ENCODE assay signal across 11 cellular contexts in the genomic region with DNA sequence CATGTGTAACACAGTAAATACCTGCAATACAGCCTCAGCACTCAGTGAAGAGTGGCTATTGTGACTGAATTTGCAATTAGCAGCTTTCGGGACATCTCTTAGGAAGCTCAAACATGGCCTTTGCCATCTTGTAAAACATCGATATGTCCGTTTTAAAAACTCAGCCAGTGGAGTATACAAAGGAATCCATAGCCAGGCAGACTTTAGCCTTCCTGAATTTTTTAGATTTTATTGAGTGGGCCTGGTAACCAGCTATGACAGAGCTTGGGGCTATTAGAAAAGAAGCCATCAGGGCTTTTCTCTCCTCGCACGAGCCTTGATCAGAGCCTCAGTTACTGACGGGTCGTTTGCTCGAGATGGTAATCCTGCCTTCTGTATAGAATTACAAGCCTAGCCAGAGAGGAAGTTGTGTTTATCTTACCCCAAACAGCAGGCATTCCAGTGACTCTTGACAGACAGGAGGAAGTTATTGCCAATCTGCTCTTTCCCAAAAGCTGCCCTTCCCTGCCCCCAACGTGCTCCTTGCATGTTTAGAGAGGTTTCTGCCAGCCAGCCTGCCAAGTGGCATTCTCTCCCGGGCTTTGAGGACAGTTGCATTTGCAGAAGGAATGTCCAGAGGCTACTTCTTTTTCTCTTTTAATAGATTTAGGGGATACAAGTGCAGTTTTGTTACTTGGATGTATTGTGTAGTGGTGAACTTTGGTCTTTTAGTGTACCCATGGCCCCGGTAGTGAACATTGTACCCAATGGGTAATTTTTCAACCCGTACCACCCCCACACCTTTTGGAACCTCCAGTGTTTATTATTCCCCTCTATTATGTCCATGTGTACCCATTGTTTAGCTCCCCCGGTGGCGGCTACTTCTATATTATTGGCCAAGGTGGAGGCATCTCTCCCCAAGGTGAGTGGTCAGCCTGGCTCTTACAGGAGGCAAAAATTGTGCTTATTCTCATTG. TPM values are rescaled to one million over a fixed set of nuclear protein-coding genes. Genes with fewer than 3 reads are reported as not detected.
DNase-seq lines count a peak whose midpoint lies in the region; ATAC-seq and TF ChIP-seq lines count a peak whose summit lies in the region.
"Had no signal": no experiment of that assay in that cellular context is flagged by ENCODE, and none has a peak within 500 bp of the region (broad histone marks: within the 10 kb centered on the region; RNA-seq: fewer than 3 reads in every experiment).

No MANE protein-coding gene starts in this region.

- H3K4me1 ChIP-seq in adrenal gland (replicated peaks in 1 of 2): peaks cover 3 to 39% of the 10 kb centered on the region in 2 donors
- H3K4me1 ChIP-seq in stomach smooth muscle (ENCODE audit: control insufficient read depth, insufficient read depth, low read length): peaks cover 16% of the 10 kb centered on the region

- H3K36me3 ChIP-seq in adrenal gland (replicated peaks in 1 of 2) (no peaks in the 10 kb centered on the region), stomach smooth muscle (ENCODE audit: control insufficient read depth in 2 of 2, insufficient read depth in 2 of 2, low read length in 2 of 2) (no peaks in the 10 kb centered on the region)

- intact Hi-C loops in adrenal gland (cut with DNase I): no loop called here

- CTCF ChIA-PET in activated CD8-positive, alpha-beta memory T cell treated with anti-CD3 and anti-CD28 coated beads, Interleukin-2, amount 10 ng/mL, durations not matched to agents 7 days and 5 days (lab: Charles Lee): interaction anchor here (0.9 to 1.4 kb wide), 6 partner anchors 9 to 183 kb away, joined by 3 to 4 read pairs (median 3); a partner anchor contains a TSS

- peaks cover 2% of the 10 kb centered on the region for H3K9me3 Mint-ChIP-seq in activated CD8-positive, alpha-beta memory T cell treated with anti-CD3 and anti-CD28 coated beads, Interleukin-2, amount 10 ng/mL, durations not matched to agents 7 days and 5 days (ENCODE audit: low read depth)

- H3K4me3 ChIP-seq in LNCaP clone FGC (ENCODE audit: low read depth, low read length) (no peak overlapping the region), adrenal gland (no peak overlapping the region), stomach smooth muscle (ENCODE audit: low read length in 2 of 2) (peak overlapping the region; percentile 7 to 57)

- H3K4me3 Mint-ChIP-seq in activated CD8-positive, alpha-beta memory T cell treated with anti-CD3 and anti-CD28 coated beads, Interleukin-2, amount 10 ng/mL, durations not matched to agents 7 days and 5 days: no peak overlapping the region

- H3K9me3 ChIP-seq in adrenal gland (replicated peaks in 1 of 3): no peaks in the 10 kb centered on the region
- no peaks in the 10 kb centered on the region for H3K9me3 ChIP-seq in stomach smooth muscle (ENCODE audit: control insufficient read depth in 2 of 2, low read length in 2 of 2)

- peaks cover 1% of the 10 kb centered on the region for H3K4me1 Mint-ChIP-seq in activated CD8-positive, alpha-beta memory T cell treated with anti-CD3 and anti-CD28 coated beads, Interleukin-2, amount 10 ng/mL, durations not matched to agents 7 days and 5 days

- no peak for TF ChIP-seq POLR2A in adrenal gland (IDR thresholded peaks at IDR 0.05)

- peak overlapping the region in 1 of 2 donors; percentile 7 for H3K9ac ChIP-seq in stomach smooth muscle (ENCODE audit: low read length in 2 of 2)

- TF ChIP-seq CTCF in LNCaP clone FGC (IDR thresholded peaks at IDR 0.05; ENCODE audit: control insufficient read depth, extremely low read depth, insufficient read depth): 0 out of 2 replicates have a peak, but pooled peaks have one; percentile 4
- no peak for TF ChIP-seq CTCF in adrenal gland (IDR thresholded peaks at IDR 0.05)

- no peak overlapping the region for H3K27ac Mint-ChIP-seq in activated CD8-positive, alpha-beta memory T cell treated with anti-CD3 and anti-CD28 coated beads, Interleukin-2, amount 10 ng/mL, durations not matched to agents 7 days and 5 days

- 62 to 66% (median 65%) methylated on average over 13 to 14 of the region's 14 CpGs for WGBS in adrenal gland, 4 donors

- peak; percentile 30 for DNase-seq in LNCaP clone FGC (ENCODE audit: low read depth)
- DNase-seq in adrenal gland: peak in 4 of 7 donors; percentile 34 to 64 (median 41)
- peak; percentile 79 for DNase-seq in left kidney (ENCODE audit: low read depth, low spot score)
- no peak for DNase-seq in activated gamma-delta T cell (lab: John Stamatoyannopoulos, UW)
- DNase-seq in T-helper 1 cell: no peak
- DNase-seq in activated CD8-positive, alpha-beta memory T cell treated with anti-CD3 and anti-CD28 coated beads, Interleukin-2, amount 10 ng/mL, durations not matched to agents 7 days and 5 days: no peak
- DNase-seq: foreskin fibroblast; NCI-H526 treated with DMSO at 0.1 percent for 48 hours; stimulated activated CD4-positive, alpha-beta T cell treated with anti-CD3 and anti-CD28 coated beads, Interleukin-2, amount 100 ng/mL, for 24 hours had no signal

- no peak for ATAC-seq in HG03095 (IDR thresholded peaks at IDR 0.05; ENCODE audit: unreplicated experiment)
- ATAC-seq in activated CD8-positive, alpha-beta memory T cell treated with anti-CD3 and anti-CD28 coated beads, Interleukin-2, amount 10 ng/mL, durations not matched to agents 7 days and 5 days: no peak

- H3K36me3 Mint-ChIP-seq in activated CD8-positive, alpha-beta memory T cell treated with anti-CD3 and anti-CD28 coated beads, Interleukin-2, amount 10 ng/mL, durations not matched to agents 7 days and 5 days: peaks cover 27% of the 10 kb centered on the region

- no peaks in the 10 kb centered on the region for H3K27me3 Mint-ChIP-seq in activated CD8-positive, alpha-beta memory T cell treated with anti-CD3 and anti-CD28 coated beads, Interleukin-2, amount 10 ng/mL, durations not matched to agents 7 days and 5 days

- H3K27ac ChIP-seq in adrenal gland (peak overlapping the region in 1 of 5 donors; percentile 23), stomach smooth muscle (ENCODE audit: low read length) (peak overlapping the region; percentile 20)

- H3K27me3 ChIP-seq in adrenal gland (no peaks in the 10 kb centered on the region), stomach smooth muscle (ENCODE audit: control insufficient read depth in 1 of 2, insufficient read depth in 2 of 2, low read length in 2 of 2) (no peaks in the 10 kb centered on the region)

RNA-seq across cellular contexts. Expression of a gene that starts 40.6 kb away (rescaled TPM):
- 100 to 1,000 TPM in 1 of 8 donors, 10 to 100 TPM in 7; 55.8 to 110 (median 82.0) TPM for total RNA-seq in adrenal gland
- 10 to 100 TPM; 21.6 to 71.4 (median 24.9) TPM for polyA plus RNA-seq in adrenal gland
- 100 to 1,000 TPM; 109 to 116 TPM for total RNA-seq in activated CD8-positive, alpha-beta memory T cell treated with anti-CD3 and anti-CD28 coated beads, Interleukin-2, amount 10 ng/mL, durations not matched to agents 7 days and 5 days

Comparison
In these comparisons a context has a peak if more than half of its experiments do, and no peak if none do; other contexts are left out.
1. DNase-seq: peak in LNCaP clone FGC (single experiment), adrenal gland (4 of 7) and left kidney (single experiment); none in activated gamma-delta T cell (single experiment), T-helper 1 cell (0 of 5) and activated CD8-positive, alpha-beta memory T cell treated with anti-CD3 and anti-CD28 coated beads, Interleukin-2, amount 10 ng/mL, durations not matched to agents 7 days and 5 days (single experiment).
2. H3K4me3 ChIP-seq: peak in stomach smooth muscle (2 of 2); none in LNCaP clone FGC (single experiment) and adrenal gland (0 of 4).